In genomic region chr7:30755384-30756154, GRCh38 we compare ENCODE assay signal across 15 cellular contexts. TPM values are rescaled to one million over a fixed set of nuclear protein-coding genes. Genes with fewer than 3 reads are reported as not detected.
A peak's percentile ranks its signal among the peaks of the same experiment; 100 is the strongest.
DNase-seq lines count a peak whose midpoint lies in the region; ATAC-seq, FAIRE-seq and TF ChIP-seq lines count a peak whose summit lies in the region.
"Had no signal": no experiment of that assay in that cellular context is flagged by ENCODE, and none has a peak within 500 bp of the region (broad histone marks: within the 10 kb centered on the region; RNA-seq: fewer than 3 reads in every experiment).

No MANE protein-coding gene starts in this region.

- H3K4me1 ChIP-seq in stomach = peaks cover 16 to 69% (median 38%) of the 10 kb centered on the region in 4 donors

- 72 to 84% (median 83%) methylated on average over 10 to 22 of the region's 22 CpGs for WGBS in stomach, 5 donors

- no peaks in the 10 kb centered on the region for H3K27me3 ChIP-seq in stomach

- no peaks in the 10 kb centered on the region for H3K36me3 ChIP-seq in stomach
- H3K36me3 ChIP-seq: spleen had no signal

- peak; percentile 35 for DNase-seq in NCI-H1092 (lab: John Stamatoyannopoulos, UW)
- DNase-seq in choroid plexus epithelial cell (ENCODE audit: low read depth) = peak; percentile 57
- DNase-seq in iPS-NIHi11 (ENCODE audit: low spot score) = peak; percentile 44
- DNase-seq in stomach = no peak
- no peak for DNase-seq in HTR-8/SVneo (ENCODE audit: insufficient read length, low spot score)
- no peak for DNase-seq in activated CD8-positive, alpha-beta memory T cell treated with anti-CD3 and anti-CD28 coated beads for 24 hours
- no peak for DNase-seq in stimulated activated CD4-positive, alpha-beta T cell treated with anti-CD3 and anti-CD28 coated beads, Interleukin-2, amount 100 ng/mL, for 24 hours
- DNase-seq: effector CD4-positive, alpha-beta T cell; KBM-7; NCI-H2227 treated with DMSO at 0.1 percent for 48 hours; spleen; stimulated activated CD8-positive, alpha-beta memory T cell treated with anti-CD3 and anti-CD28 coated beads, Interleukin-4, amount 100 ng/mL, for 48 hours had no signal

- TF ChIP-seq POLR2A in stomach (IDR thresholded peaks at IDR 0.05) = no peak
- TF ChIP-seq POLR2A in GM18505 (IDR thresholded peaks at IDR 0.05; ENCODE audit: borderline replicate concordance, extremely low read depth, insufficient read depth, insufficient read length) = no peak

- ATAC-seq in GM18505 (IDR thresholded peaks at IDR 0.05; ENCODE audit: unreplicated experiment) = no peak

- TF ChIP-seq CTCF in choroid plexus epithelial cell (conservative IDR thresholded peaks at IDR 0.05; ENCODE audit: low read depth, low read length) = no peak
- TF ChIP-seq CTCF in stomach (IDR thresholded peaks at IDR 0.05) = no peak

- intact Hi-C loops in stomach (cut with DNase I; ENCODE audit: low total_unique reads) = no loop called here

- TF ChIP-seq EP300 in stomach (IDR thresholded peaks at IDR 0.05) = no peak

- H3K4me3 ChIP-seq in choroid plexus epithelial cell (ENCODE audit: low read depth, low read length) (no peak overlapping the region), stomach (no peak overlapping the region)

- peak overlapping the region in 4 of 5 donors; percentile 32 to 75 (median 48) for H3K27ac ChIP-seq in stomach

- no peaks in the 10 kb centered on the region for H3K9me3 ChIP-seq in stomach
- H3K9me3 ChIP-seq: spleen had no signal

- FAIRE-seq in HTR-8/SVneo (lab: Jason Lieb, UNC) = no peak
- FAIRE-seq: RCC 7860 had no signal

RNA-seq across cellular contexts. Expression of gene INMT, which starts 3.6 kb away (rescaled TPM):
- 10 to 100 TPM in 2 of 5 donors, 1 to 10 TPM in 3; 1.8 to 27.2 (median 8.4) TPM for total RNA-seq in stomach
- 1 to 10 TPM; 3.2 to 7.2 (median 7.0) TPM for polyA plus RNA-seq in stomach
- total RNA-seq: activated CD8-positive, alpha-beta memory T cell treated with anti-CD3 and anti-CD28 coated beads for 36 hours had no signal

RNA-seq across cellular contexts. Expression of gene MINDY4, which starts 15.6 kb away (rescaled TPM):
- total RNA-seq in stomach = 10 to 100 TPM in 2 of 5 donors, 1 to 10 TPM in 2, not detected in 1; 6.4 to 22.8 (median 9.2) TPM
- 1 to 10 TPM; 1.6 to 2.2 (median 1.7) TPM for polyA plus RNA-seq in stomach

Comparison
In these comparisons a context has a peak if more than half of its experiments do, and no peak if none do; other contexts are left out.
1. DNase-seq: peak in NCI-H1092 (single experiment), choroid plexus epithelial cell (single experiment) and iPS-NIHi11 (single experiment); none in stomach (single experiment), HTR-8/SVneo (single experiment), activated CD8-positive, alpha-beta memory T cell treated with anti-CD3 and anti-CD28 coated beads for 24 hours (single experiment) and stimulated activated CD4-positive, alpha-beta T cell treated with anti-CD3 and anti-CD28 coated beads, Interleukin-2, amount 100 ng/mL, for 24 hours (0 of 2).